ENCODE assay signal across 28 cellular contexts in the genomic region with DNA sequence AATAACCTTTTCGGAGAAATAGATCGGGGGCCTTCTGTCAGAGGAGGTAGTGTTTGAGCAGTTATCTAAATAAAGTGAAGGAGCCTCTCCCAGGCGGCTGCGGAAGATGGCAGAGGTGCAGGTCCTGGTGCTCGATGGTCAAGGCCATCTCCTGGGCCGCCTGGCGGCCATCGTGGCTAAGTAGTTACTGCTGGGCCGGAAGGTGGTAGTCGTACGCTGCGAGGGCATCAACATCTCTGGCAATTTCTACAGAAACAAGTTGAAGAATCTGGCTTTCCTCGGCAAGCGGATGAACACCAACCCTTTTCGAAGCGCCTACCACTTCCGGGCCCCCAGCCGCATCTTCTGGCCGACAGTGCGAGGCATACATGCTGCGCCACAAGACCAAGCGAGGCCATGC.
"Had no signal": no experiment of that assay in that cellular context is flagged by ENCODE, and none has a peak within 500 bp of the region (broad histone marks: within the 10 kb centered on the region; RNA-seq: fewer than 3 reads in every experiment).

No MANE protein-coding gene starts in this region.

- H3K36me3 ChIP-seq: ovary, right lobe of liver, sigmoid colon, stomach, tibial artery, transverse colon, upper lobe of right lung, uterus had no signal

- H3K27ac ChIP-seq: ovary, parathyroid adenoma, psoas muscle, right lobe of liver, sigmoid colon, stomach, tibial artery, transverse colon, upper lobe of right lung, uterus had no signal

- H3K27me3 Mint-ChIP-seq: progenitor cell of endocrine pancreas, type B pancreatic cell had no signal

- DNase-seq: naive B cell; nephron progenitor cell; occipital lobe; ovary; posterior cingulate gyrus; psoas muscle; right cardiac atrium; right lobe of liver; sigmoid colon; small intestine; stimulated activated CD4-positive, alpha-beta T cell treated with anti-CD3 and anti-CD28 coated beads, Interleukin-15, amount 100 ng/mL, for 24 hours; stimulated activated CD4-positive, alpha-beta T cell treated with anti-CD3 and anti-CD28 coated beads, Interleukin-2, amount 100 ng/mL, for 24 hours; stimulated activated CD4-positive, alpha-beta T cell treated with anti-CD3 and anti-CD28 coated beads, Interleukin-2, amount 100 ng/mL, for 48 hours; stimulated activated CD4-positive, alpha-beta T cell treated with anti-CD3 and anti-CD28 coated beads, Interleukin-4, amount 100 ng/mL, for 24 hours; stimulated activated naive B cell treated with anti-CD40 and anti-IgM and Interleukin-4, amounts not matched to agents 10 μg/mL and 1 μg/mL and 100 μg/mL, for 72 hours; stimulated activated naive CD4-positive, alpha-beta T cell treated with Interleukin-2 at 50 U/mL for 16 hours; stomach; tibial artery; transverse colon; upper lobe of right lung; uterus had no signal

- H3K4me1 Mint-ChIP-seq: naive B cell; stimulated activated naive B cell treated with anti-CD40 and anti-IgM and Interleukin-4, amounts not matched to agents 10 μg/mL and 1 μg/mL and 100 μg/mL, for 72 hours had no signal

- H3K4me3 ChIP-seq: ovary, psoas muscle, right lobe of liver, sigmoid colon, stomach, tibial artery, transverse colon, upper lobe of right lung, uterus had no signal

- H3K27me3 ChIP-seq: ovary, right lobe of liver, sigmoid colon, stomach, tibial artery, transverse colon, upper lobe of right lung, uterus had no signal

- H3K9ac ChIP-seq: parathyroid adenoma had no signal

- H3K4me1 ChIP-seq: parathyroid adenoma, psoas muscle, right lobe of liver, stomach, tibial artery, transverse colon, upper lobe of right lung, uterus had no signal

- H3K36me3 Mint-ChIP-seq: stimulated activated effector memory CD8-positive, alpha-beta T cell treated with anti-CD3 and anti-CD28 coated beads, Interleukin-12 subunit alpha, Interleukin-12 subunit beta, amount 100 ng/mL, for 72 hours; stimulated activated naive B cell treated with anti-CD40 and anti-IgM and Interleukin-4, amounts not matched to agents 10 μg/mL and 1 μg/mL and 100 μg/mL, for 72 hours; type B pancreatic cell had no signal

- FAIRE-seq: small intestine had no signal

- H2AFZ ChIP-seq: parathyroid adenoma had no signal

- H3K79me2 ChIP-seq: parathyroid adenoma had no signal

- H3K27ac Mint-ChIP-seq: naive B cell; natural killer cell treated with Interleukin-12 subunit alpha and Interleukin-12 subunit beta and Interleukin-15 and Interleukin-18, amount 100 ng/mL, for 72 hours; nephron progenitor cell; stimulated activated effector memory CD8-positive, alpha-beta T cell treated with anti-CD3 and anti-CD28 coated beads, Interleukin-12 subunit alpha, Interleukin-12 subunit beta, amount 100 ng/mL, for 72 hours; stimulated activated naive CD8-positive, alpha-beta T cell treated with anti-CD3 and anti-CD28 coated beads, Interleukin-15, Interleukin-2, amounts not matched to agents 100 ng/mL and 50 ng/mL, for 24 hours; type B pancreatic cell had no signal

- H3K4me3 Mint-ChIP-seq: naive B cell; natural killer cell treated with Interleukin-12 subunit alpha and Interleukin-12 subunit beta and Interleukin-15 and Interleukin-18, amount 100 ng/mL, for 72 hours; nephron progenitor cell; neural crest cell; stimulated activated effector memory CD8-positive, alpha-beta T cell treated with anti-CD3 and anti-CD28 coated beads, Interleukin-12 subunit alpha, Interleukin-12 subunit beta, amount 100 ng/mL, for 72 hours; stimulated activated naive B cell treated with anti-CD40 and anti-IgM and Interleukin-4, amounts not matched to agents 10 μg/mL and 1 μg/mL and 100 μg/mL, for 72 hours; stimulated activated naive CD8-positive, alpha-beta T cell treated with anti-CD3 and anti-CD28 coated beads, Interleukin-15, Interleukin-2, amounts not matched to agents 100 ng/mL and 50 ng/mL, for 24 hours; type B pancreatic cell had no signal

- ATAC-seq: natural killer cell treated with Interleukin-12 subunit alpha and Interleukin-12 subunit beta and Interleukin-15 and Interleukin-18, amount 100 ng/mL, for 72 hours; psoas muscle; right cardiac atrium; right lobe of liver; stimulated activated effector memory CD8-positive, alpha-beta T cell treated with anti-CD3 and anti-CD28 coated beads, Interleukin-12 subunit alpha, Interleukin-12 subunit beta, amount 100 ng/mL, for 72 hours; stimulated activated naive B cell treated with anti-CD40 and anti-IgM and Interleukin-4, amounts not matched to agents 10 μg/mL and 1 μg/mL and 100 μg/mL, for 72 hours; upper lobe of right lung had no signal

- H3K9me3 ChIP-seq: ovary, psoas muscle, right lobe of liver, sigmoid colon, stomach, tibial artery, transverse colon, upper lobe of right lung, uterus had no signal
